In the genomic region with DNA sequence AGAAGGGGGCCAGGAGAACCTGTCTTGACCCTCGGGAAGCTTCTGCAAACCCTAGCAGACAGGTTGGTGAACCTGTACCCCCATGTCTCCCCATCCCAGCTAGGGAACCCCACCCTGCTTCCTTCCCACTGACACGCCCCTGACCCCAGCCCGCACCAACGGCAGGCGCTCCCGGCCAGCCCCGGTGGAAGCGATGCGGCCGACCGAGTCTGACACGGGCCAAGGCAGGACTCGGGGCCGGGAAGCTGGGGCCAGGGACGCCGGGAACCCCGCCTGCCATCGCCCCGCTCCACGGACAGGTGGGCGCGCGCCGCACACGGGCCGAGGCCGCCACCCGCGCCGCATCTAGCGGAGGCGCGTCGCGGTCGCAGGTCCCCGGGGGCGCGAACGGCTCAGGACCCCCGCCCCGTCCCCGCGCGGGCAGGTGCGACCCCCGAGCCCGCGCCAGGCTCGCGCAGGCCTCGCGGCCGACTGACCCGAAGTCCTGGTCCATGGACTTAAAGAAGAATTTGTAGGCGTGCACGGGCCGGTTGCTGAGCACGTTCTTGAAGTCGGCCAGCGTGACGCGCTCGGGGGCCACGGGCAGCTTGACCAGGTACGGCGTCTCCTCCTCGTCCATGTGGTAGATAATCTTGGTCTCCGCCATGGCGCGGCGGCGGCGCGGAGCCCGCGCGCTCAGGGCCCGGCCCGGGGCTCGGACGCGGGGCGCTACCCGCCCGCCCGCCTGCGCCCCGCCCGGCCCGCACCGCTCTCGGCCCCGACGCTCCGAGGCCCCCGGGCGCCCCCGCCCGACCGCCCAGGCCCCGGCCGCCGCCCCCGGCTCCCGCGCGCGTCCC, we compare ENCODE assay signal across 8 cellular contexts. TPM values are rescaled to one million over a fixed set of nuclear protein-coding genes. Genes with fewer than 3 reads are reported as not detected.
DNase-seq lines count a peak whose midpoint lies in the region; ATAC-seq, FAIRE-seq and TF ChIP-seq lines count a peak whose summit lies in the region.

No MANE protein-coding gene starts in this region.

- H3F3A ChIP-seq in neural progenitor cell (ENCODE audit: low read depth), result peaks cover 36% of the 10 kb centered on the region

- POLR2A ChIA-PET in Panc1 (lab: Charles Lee), result interaction anchor here (0.5 to 0.6 kb wide), 2 partner anchors 156 to 388 kb away, joined by 3 read pairs; no protein-coding TSS in a partner anchor

- H3K27ac Mint-ChIP-seq in endothelial cell (ENCODE audit: unreplicated experiment), result no peak overlapping the region
- H3K27ac Mint-ChIP-seq in neural progenitor cell, result no peak overlapping the region

- H3K27ac ChIP-seq in Panc1 (ENCODE audit: low read length) (peak overlapping the region; percentile 93), neural progenitor cell (no peak overlapping the region)

- in situ Hi-C loops in Panc1 (cut with HindIII; ENCODE audit: low pct_unique_long_range_greater_than_20kb, low sequenced_read_pairs), result no loop called here

- H3K9me3 Mint-ChIP-seq in endothelial cell (ENCODE audit: unreplicated experiment) (no peaks in the 10 kb centered on the region), neural progenitor cell (no peaks in the 10 kb centered on the region)

- TF ChIP-seq CTCF in Panc1 (IDR thresholded peaks at IDR 0.05) (no peak), endothelial cell (IDR thresholded peaks at IDR 0.05; ENCODE audit: unreplicated experiment) (no peak), neural progenitor cell (IDR thresholded peaks at IDR 0.05) (no peak)

- FAIRE-seq in GM12891 (lab: Jason Lieb, UNC), result peak; percentile 66

- H2AFZ ChIP-seq in neural progenitor cell (replicated peaks), result peak overlapping the region; percentile 68

- H3K4me3 Mint-ChIP-seq in endothelial cell (ENCODE audit: unreplicated experiment) (peak overlapping the region; percentile 84), neural progenitor cell (peak overlapping the region; percentile 87)

- H3K79me2 ChIP-seq in neural progenitor cell (ENCODE audit: low read depth), result peaks cover 44% of the 10 kb centered on the region

- CTCF ChIA-PET in Panc1 (lab: Charles Lee), result no interaction called here

- H3K27me3 Mint-ChIP-seq in endothelial cell (ENCODE audit: unreplicated experiment) (peaks cover 18% of the 10 kb centered on the region), neural progenitor cell (ENCODE audit: insufficient read depth, low read depth) (peaks cover 8% of the 10 kb centered on the region)

- H3K27me3 ChIP-seq in Panc1 (ENCODE audit: control insufficient read depth, insufficient read depth, low read length), result no peaks in the 10 kb centered on the region
- H3K27me3 ChIP-seq in neural progenitor cell, result peaks cover 9% of the 10 kb centered on the region

- peaks cover 75% of the 10 kb centered on the region for H4K20me1 ChIP-seq in neural progenitor cell (ENCODE audit: low read depth)

- H3K4me1 ChIP-seq in Panc1 (ENCODE audit: control insufficient read depth, insufficient read depth, low read length) (peaks cover 60% of the 10 kb centered on the region), neural progenitor cell (peaks cover 15% of the 10 kb centered on the region)

- no peaks in the 10 kb centered on the region for H3K9me3 ChIP-seq in Panc1 (ENCODE audit: control insufficient read depth, insufficient read depth, low read depth, low read length)
- no peaks in the 10 kb centered on the region for H3K9me3 ChIP-seq in neural progenitor cell (ENCODE audit: low read depth)

- no TSS peak for BruUV-seq in Panc1 (replicated peaks; lab: Mats Ljungman, UMichigan)

- peak overlapping the region; percentile 95 for H3K4me2 ChIP-seq in neural progenitor cell

- H3K4me3 ChIP-seq in Panc1 (ENCODE audit: low read depth in 2 of 2, low read length in 2 of 2) (peak overlapping the region; percentile 74 to 85), neural progenitor cell (peak overlapping the region; percentile 90)

- no peak for TF ChIP-seq POLR2A in GM12891 (IDR thresholded peaks at IDR 0.05; ENCODE audit: low read depth, low read length)

- DNase-seq in GM12891 (ENCODE audit: insufficient read length, low spot score) (no peak), Panc1 (ENCODE audit: low read depth, low spot score) (no peak), endothelial cell (ENCODE audit: low spot score) (no peak), neural progenitor cell (ENCODE audit: low spot score) (no peak), NOMO-1 treated with DMSO at 0.1 percent for 48 hours (lab: John Stamatoyannopoulos, UW; ENCODE audit: unreplicated experiment) (no peak)
- DNase-seq in activated CD4-positive, alpha-beta T cell treated with anti-CD3 and anti-CD28 coated beads for 4 hours, result no peak

- ATAC-seq in HG02571 (IDR thresholded peaks at IDR 0.05; ENCODE audit: unreplicated experiment) (peak; percentile 20), Panc1 (peak; percentile 2), esophagus mucosa (no peak)

- H3K4me1 Mint-ChIP-seq in endothelial cell (ENCODE audit: unreplicated experiment), result peaks cover 4% of the 10 kb centered on the region
- H3K4me1 Mint-ChIP-seq in neural progenitor cell, result peaks cover 13% of the 10 kb centered on the region

- peak overlapping the region; percentile 2 for H3K9ac ChIP-seq in neural progenitor cell

- peaks cover 6% of the 10 kb centered on the region for H3K36me3 Mint-ChIP-seq in endothelial cell (ENCODE audit: low read depth, unreplicated experiment)
- peaks cover 3% of the 10 kb centered on the region for H3K36me3 Mint-ChIP-seq in neural progenitor cell

- H3K36me3 ChIP-seq in Panc1 (ENCODE audit: control insufficient read depth, insufficient read depth, low read length) (no peaks in the 10 kb centered on the region; the same call in 1 of the 2 replicates), neural progenitor cell (no peaks in the 10 kb centered on the region)

- intact Hi-C loops in Panc1 (cut with micrococcal nuclease; ENCODE audit: unreplicated experiment), result no loop called here

TF ChIP-seq in GM12891, 5 proteins besides CTCF, POLR2A, EP300 and RAD21:
- no peak for TF ChIP-seq TAF1 (IDR thresholded peaks at IDR 0.05; ENCODE audit: low read depth, low read length)
- TF ChIP-seq PAX5 (IDR thresholded peaks at IDR 0.05; ENCODE audit: insufficient read depth, low read length, severe bottlenecking), result peak; percentile 67
- no peak for TF ChIP-seq SPI1 (IDR thresholded peaks at IDR 0.05; ENCODE audit: low read depth, low read length)
- TF ChIP-seq POU2F2 (IDR thresholded peaks at IDR 0.05; ENCODE audit: low read depth, low read length), result no peak

RNA-seq across cellular contexts. Expression of gene DVL1, which starts 0.6 kb away (rescaled TPM):
- polyA plus RNA-seq in GM12891 (2012; ENCODE audit: low read depth, missing spikeins), result 11.5 TPM
- total RNA-seq in Panc1 (2021; ENCODE audit: unreplicated experiment), result 144 TPM
- 221 TPM for polyA plus RNA-seq in Panc1 (2012; ENCODE audit: insufficient read length)
- 26.7 TPM for total RNA-seq in endothelial cell (ENCODE audit: unreplicated experiment)
- 14.5 and 64.1 TPM in 2 replicates for total RNA-seq in neural progenitor cell (ENCODE audit: low replicate concordance)
- 48.5 TPM for total RNA-seq in esophagus mucosa

RNA-seq across cellular contexts. Expression of gene MXRA8, which starts 9.7 kb away (rescaled TPM):
- polyA plus RNA-seq in GM12891 (2012; ENCODE audit: low read depth, missing spikeins), result 2.3 TPM
- total RNA-seq in Panc1 (2021; ENCODE audit: unreplicated experiment) (96.0 TPM), endothelial cell (ENCODE audit: unreplicated experiment) (0.64 TPM), neural progenitor cell (ENCODE audit: low replicate concordance) (6.8 and 24.0 TPM in 2 replicates), esophagus mucosa (2.0 TPM)
- polyA plus RNA-seq in Panc1 (2012; ENCODE audit: insufficient read length), result 202 TPM

RNA-seq across cellular contexts. Expression of gene TAS1R3, which starts 17.6 kb away (rescaled TPM):
- polyA plus RNA-seq in GM12891 (2012; ENCODE audit: low read depth, missing spikeins), result 0.50 TPM
- total RNA-seq in Panc1 (2021; ENCODE audit: unreplicated experiment) (0.31 TPM), endothelial cell (ENCODE audit: unreplicated experiment) (1.2 TPM), neural progenitor cell (ENCODE audit: low replicate concordance) (0.22 TPM in 1 of 2 replicates, not detected in the other), esophagus mucosa (0.56 TPM)
- 0.55 TPM for polyA plus RNA-seq in Panc1 (2012; ENCODE audit: insufficient read length)

RNA-seq across cellular contexts. Expression of gene CPTP, which starts 24.0 kb away (rescaled TPM):
- 11.6 TPM for polyA plus RNA-seq in GM12891 (2012; ENCODE audit: low read depth, missing spikeins)
- total RNA-seq in Panc1 (2021; ENCODE audit: unreplicated experiment) (52.2 TPM), endothelial cell (ENCODE audit: unreplicated experiment) (26.0 TPM), neural progenitor cell (ENCODE audit: low replicate concordance) (1.0 and 13.5 TPM in 2 replicates), esophagus mucosa (25.1 TPM)
- polyA plus RNA-seq in Panc1 (2012; ENCODE audit: insufficient read length), result 54.5 TPM

RNA-seq across cellular contexts. Expression of gene INTS11, which starts 24.2 kb away (rescaled TPM):
- polyA plus RNA-seq in GM12891 (2012; ENCODE audit: low read depth, missing spikeins), result 53.4 TPM
- total RNA-seq in Panc1 (2021; ENCODE audit: unreplicated experiment) (114 TPM), endothelial cell (ENCODE audit: unreplicated experiment) (104 TPM), neural progenitor cell (ENCODE audit: low replicate concordance) (62.4 and 116 TPM in 2 replicates), esophagus mucosa (54.0 TPM)
- polyA plus RNA-seq in Panc1 (2012; ENCODE audit: insufficient read length), result 216 TPM
